In genomic region chr12:108117902-108118301, GRCh38 we compare ENCODE assay signal across 1 cellular context.
A peak's percentile ranks its signal among the peaks of the same experiment; 100 is the strongest.
TF ChIP-seq lines count a peak whose summit lies in the region.

No MANE protein-coding gene starts in this region.

TF ChIP-seq in K562, 482 proteins besides CTCF, POLR2A, EP300 and RAD21 (continued from another document):
- TF ChIP-seq FOXO4 (CRISPR knock-in tag; IDR thresholded peaks at IDR 0.05) (0 out of 2 replicates have a peak, but pooled peaks have one; percentile 22), NFRKB (IDR thresholded peaks at IDR 0.05; ENCODE audit: low read depth) (peak; percentile 91), SMARCB1 (IDR thresholded peaks at IDR 0.05; ENCODE audit: insufficient read length, low read depth) (no peak), ZNF592 (IDR thresholded peaks at IDR 0.05) (peak; percentile 74), MECOM (CRISPR knock-in tag; IDR thresholded peaks at IDR 0.05) (0 out of 2 replicates have a peak, but pooled peaks have one; percentile 8), MYC (IDR thresholded peaks at IDR 0.05; ENCODE audit: low read depth, low read length) (no peak), MYC (CRISPR knock-in tag; IDR thresholded peaks at IDR 0.05; ENCODE audit: borderline replicate concordance, low read depth) (0 out of 2 replicates have a peak, but pooled peaks have one; percentile 37), KLF1 (tag; IDR thresholded peaks at IDR 0.05) (no peak), ZNF174 (CRISPR knock-in tag; IDR thresholded peaks at IDR 0.05) (peak; percentile 55; the same call in 1 of the 2 replicates), TAF7 (tag; IDR thresholded peaks at IDR 0.05) (peak; percentile 73), OTX1 (CRISPR knock-in tag; IDR thresholded peaks at IDR 0.05) (peak; percentile 54; the same call in 1 of the 2 replicates), NFE2 (IDR thresholded peaks at IDR 0.05; ENCODE audit: low read depth) (0 out of 2 replicates have a peak, but pooled peaks have one; percentile 16), MAFG (tag; conservative IDR thresholded peaks at IDR 0.05) (peak; percentile 34; the same call in 1 of the 2 replicates), MEF2D (tag; conservative IDR thresholded peaks at IDR 0.05; ENCODE audit: low read depth) (peak; percentile 55), DPF2 (IDR thresholded peaks at IDR 0.05) (peak; percentile 12; the same call in 1 of the 2 replicates), DIDO1 (tag; IDR thresholded peaks at IDR 0.05; ENCODE audit: low read depth) (0 out of 2 replicates have a peak, but pooled peaks have one; percentile 17), HLTF (IDR thresholded peaks at IDR 0.05) (0 out of 2 replicates have a peak, but pooled peaks have one; percentile 47), CC2D1A (IDR thresholded peaks at IDR 0.05) (no peak), THRA (IDR thresholded peaks at IDR 0.05) (no peak), MLLT1 (IDR thresholded peaks at IDR 0.05) (0 out of 4 replicates have a peak, but pooled peaks of 1 of the 2 experiments have one; percentile 36), POLR3G (IDR thresholded peaks at IDR 0.05; ENCODE audit: extremely low read depth, insufficient read length, insufficient replicate concordance) (no peak), SMAD4 (CRISPR knock-in tag; conservative IDR thresholded peaks at IDR 0.05) (0 out of 2 replicates have a peak, but pooled peaks have one; percentile 8), THRAP3 (IDR thresholded peaks at IDR 0.05; ENCODE audit: borderline replicate concordance) (peak; percentile 70; the same call in 1 of the 2 replicates), ARHGAP35 (IDR thresholded peaks at IDR 0.05; ENCODE audit: partially characterized antibody) (no peak)
